In the genomic region with DNA sequence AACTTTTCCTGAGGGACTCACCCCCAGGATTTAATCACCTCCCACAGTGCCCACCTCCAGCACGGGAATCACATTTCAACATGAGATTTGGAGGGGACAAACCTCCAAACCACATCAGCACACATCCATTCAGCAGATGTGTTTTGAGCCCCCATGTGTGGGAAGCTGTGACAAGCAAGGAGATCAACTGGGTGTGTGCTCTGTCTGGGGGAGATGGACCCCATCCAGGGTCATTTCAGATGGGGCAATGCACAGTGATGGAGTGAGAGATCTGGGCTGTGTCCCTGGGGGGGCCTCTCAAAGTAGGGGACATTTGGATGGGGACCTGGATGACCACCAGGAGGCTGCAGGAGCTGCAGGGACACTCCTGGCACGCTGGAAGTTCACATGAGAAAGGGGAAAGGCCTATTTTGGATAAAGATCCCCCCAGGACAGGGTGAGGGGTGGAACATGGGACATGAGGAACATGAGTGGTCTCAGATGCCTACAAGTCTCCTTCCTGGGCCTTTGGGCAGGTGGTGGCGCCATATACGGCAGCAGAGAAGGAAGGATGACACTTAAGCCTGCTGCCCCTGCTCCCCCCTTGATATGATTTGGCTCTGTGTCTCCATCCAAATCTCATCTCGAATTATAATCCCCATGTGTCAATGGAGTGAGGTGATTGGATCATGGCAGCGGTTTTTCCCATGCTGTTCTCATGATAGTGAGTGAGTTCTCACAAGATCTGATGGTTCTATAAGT, we compare ENCODE assay signal across 21 cellular contexts. TPM values are rescaled to one million over a fixed set of nuclear protein-coding genes. Genes with fewer than 3 reads are reported as not detected.
DNase-seq lines count a peak whose midpoint lies in the region; ATAC-seq and TF ChIP-seq lines count a peak whose summit lies in the region.
"Had no signal": no experiment of that assay in that cellular context is flagged by ENCODE, and none has a peak within 500 bp of the region (broad histone marks: within the 10 kb centered on the region; RNA-seq: fewer than 3 reads in every experiment).

No MANE protein-coding gene starts in this region.

- no peak overlapping the region for H3K9ac ChIP-seq in PC-3 (ENCODE audit: low read length)
- no peak overlapping the region for H3K9ac ChIP-seq in Karpas-422 (ENCODE audit: low read length)
- H3K9ac ChIP-seq: GM23248 had no signal

- H3F3A ChIP-seq in GM23338 (replicated peaks; ENCODE audit: low read depth): no peaks in the 10 kb centered on the region
- no peaks in the 10 kb centered on the region for H3F3A ChIP-seq in PC-3 (ENCODE audit: low read length, unreplicated experiment)

- peak overlapping the region; percentile 11; the same call in 1 of the 2 replicates for H2AFZ ChIP-seq in GM23338
- H2AFZ ChIP-seq in PC-3 (ENCODE audit: low read length): no peak overlapping the region
- H2AFZ ChIP-seq in Karpas-422 (ENCODE audit: low read length): no peak overlapping the region

- CTCF ChIA-PET in PC-3 (lab: Charles Lee): no interaction called here

- no peaks in the 10 kb centered on the region for H3K4me1 ChIP-seq in GM23338 (ENCODE audit: insufficient read depth)
- no peaks in the 10 kb centered on the region for H3K4me1 ChIP-seq in PC-3 (ENCODE audit: insufficient read depth, low read length)
- peaks cover 16% of the 10 kb centered on the region for H3K4me1 ChIP-seq in Karpas-422 (ENCODE audit: low read length)
- H3K4me1 ChIP-seq in left ventricle myocardium inferior: peaks cover 4% of the 10 kb centered on the region
- H3K4me1 ChIP-seq: BE2C, HAP-1, Peyer's patch had no signal

- H3K4me3 Mint-ChIP-seq in GM23338: no peak overlapping the region
- no peak overlapping the region for H3K4me3 Mint-ChIP-seq in type B pancreatic cell
- H3K4me3 Mint-ChIP-seq: T-helper 2 cell treated with Interferon-gamma antibody and Interleukin-4, amounts not matched to agents 5 μg/mL and 100 μg/mL, for 36 hours had no signal

- TF ChIP-seq CTCF in GM23338 (conservative IDR thresholded peaks at IDR 0.05; ENCODE audit: low read depth in 2 of 2): peak in 1 of 2 experiments; percentile 7; a peak in 1 of 4 replicates
- TF ChIP-seq CTCF in PC-3 (conservative IDR thresholded peaks at IDR 0.05; ENCODE audit: low read depth, low read length): 0 out of 2 replicates have a peak, but pooled peaks have one; percentile 23
- peak; percentile 16 for TF ChIP-seq CTCF in type B pancreatic cell (conservative IDR thresholded peaks at IDR 0.05)
- TF ChIP-seq CTCF in left ventricle myocardium inferior (IDR thresholded peaks at IDR 0.05; ENCODE audit: borderline replicate concordance): no peak

- no peaks in the 10 kb centered on the region; the same call in 2 of the 3 replicates for H3K4me1 Mint-ChIP-seq in GM23338
- H3K4me1 Mint-ChIP-seq in type B pancreatic cell (ENCODE audit: unreplicated experiment): peaks cover 6% of the 10 kb centered on the region

- no peaks in the 10 kb centered on the region for H3K36me3 Mint-ChIP-seq in GM23338 (ENCODE audit: low read depth)
- H3K36me3 Mint-ChIP-seq in type B pancreatic cell: no peaks in the 10 kb centered on the region

- H3K4me3 ChIP-seq in GM23338 (no peak overlapping the region), PC-3 (ENCODE audit: low read length) (no peak overlapping the region), Karpas-422 (ENCODE audit: low read length) (no peak overlapping the region), left ventricle myocardium inferior (no peak overlapping the region)
- H3K4me3 ChIP-seq: GM23248, HAP-1, Peyer's patch had no signal

- ATAC-seq in GM23338 (no peak), PC-3 (no peak)

- no TSS peak for BruUV-seq in PC-3 (replicated peaks; lab: Mats Ljungman, UMichigan)

- POLR2A ChIA-PET in PC-3 (lab: Charles Lee; ENCODE audit: unreplicated experiment): no interaction called here

- no peaks in the 10 kb centered on the region for H4K20me1 ChIP-seq in GM23338 (replicated peaks; ENCODE audit: insufficient read depth)
- no peaks in the 10 kb centered on the region for H4K20me1 ChIP-seq in PC-3 (ENCODE audit: low read length)
- 0 out of 2 replicates have a peak, but pooled peaks cover 4% of the 10 kb centered on the region for H4K20me1 ChIP-seq in Karpas-422 (ENCODE audit: insufficient read depth, low read depth, low read length)

- H3K27me3 Mint-ChIP-seq in GM23338 (ENCODE audit: insufficient read depth, low read depth, poor library complexity) (no peaks in the 10 kb centered on the region), type B pancreatic cell (no peaks in the 10 kb centered on the region)

- H3K9me2 ChIP-seq in GM23338 (ENCODE audit: insufficient read depth) (no peaks in the 10 kb centered on the region), PC-3 (replicated peaks; ENCODE audit: low read length) (no peaks in the 10 kb centered on the region), Karpas-422 (replicated peaks; ENCODE audit: insufficient read depth, low read length) (no peaks in the 10 kb centered on the region)

- H3K27ac ChIP-seq in GM23338 (ENCODE audit: low read depth): no peak overlapping the region
- H3K27ac ChIP-seq in PC-3 (ENCODE audit: low read length): no peak overlapping the region
- no peak overlapping the region for H3K27ac ChIP-seq in Karpas-422 (ENCODE audit: low read length)
- H3K27ac ChIP-seq in left ventricle myocardium inferior (replicated peaks): no peak overlapping the region
- H3K27ac ChIP-seq: GM23248, Peyer's patch had no signal

- H3K27me3 ChIP-seq in GM23338 (ENCODE audit: insufficient read depth) (no peaks in the 10 kb centered on the region), PC-3 (ENCODE audit: low read length) (0 out of 2 replicates have a peak, but pooled peaks cover 9% of the 10 kb centered on the region), Karpas-422 (ENCODE audit: low read length) (no peaks in the 10 kb centered on the region), left ventricle myocardium inferior (ENCODE audit: low read depth) (peaks cover 22% of the 10 kb centered on the region)
- H3K27me3 ChIP-seq: Peyer's patch had no signal

- H3K36me3 ChIP-seq in GM23338 (ENCODE audit: insufficient read depth): no peaks in the 10 kb centered on the region
- H3K36me3 ChIP-seq in PC-3 (ENCODE audit: low read depth, low read length): no peaks in the 10 kb centered on the region
- H3K36me3 ChIP-seq in Karpas-422 (ENCODE audit: insufficient read depth, low read length): no peaks in the 10 kb centered on the region
- no peaks in the 10 kb centered on the region for H3K36me3 ChIP-seq in left ventricle myocardium inferior
- H3K36me3 ChIP-seq: BE2C, HAP-1, Peyer's patch had no signal

- no peak overlapping the region for H3K4me2 ChIP-seq in GM23338
- no peak overlapping the region for H3K4me2 ChIP-seq in PC-3 (ENCODE audit: low read length)
- H3K4me2 ChIP-seq in Karpas-422 (ENCODE audit: low read depth, low read length, poor library complexity, severe bottlenecking): no peak overlapping the region

- H3K9me3 ChIP-seq in PC-3 (ENCODE audit: low read length) (no peaks in the 10 kb centered on the region), Karpas-422 (ENCODE audit: low read length) (no peaks in the 10 kb centered on the region), left ventricle myocardium inferior (replicated peaks) (no peaks in the 10 kb centered on the region)
- H3K9me3 ChIP-seq: BE2C, HAP-1, Peyer's patch had no signal

- H3K79me2 ChIP-seq in GM23338 (replicated peaks; ENCODE audit: insufficient read depth) (no peaks in the 10 kb centered on the region), PC-3 (ENCODE audit: low read length) (no peaks in the 10 kb centered on the region), Karpas-422 (ENCODE audit: low read length) (no peaks in the 10 kb centered on the region)

- intact Hi-C loops in PC-3 (cut with micrococcal nuclease) (loop anchor here (2.0 to 10.0 kb wide), 3 partner anchors 196 to 392 kb away; no protein-coding TSS in a partner anchor), left ventricle myocardium inferior (cut with micrococcal nuclease) (loop anchor here (10.0 kb wide), 1 partner anchor 396 kb away; no protein-coding TSS in a partner anchor)

- H3K27ac Mint-ChIP-seq in GM23338: no peak overlapping the region
- no peak overlapping the region for H3K27ac Mint-ChIP-seq in type B pancreatic cell
- H3K27ac Mint-ChIP-seq: T-helper 2 cell treated with Interferon-gamma antibody and Interleukin-4, amounts not matched to agents 5 μg/mL and 100 μg/mL, for 36 hours had no signal

- no peak for DNase-seq in GM23338 (ENCODE audit: low spot score)
- DNase-seq in NCI-H524 (lab: John Stamatoyannopoulos, UW): peak; percentile 80 to 94
- DNase-seq in PC-3: no peak
- DNase-seq in type B pancreatic cell (ENCODE audit: extremely low spot score, unreplicated experiment): no peak
- no peak for DNase-seq in Karpas-422
- DNase-seq in HCEC 1CT: no peak
- no peak for DNase-seq in left ventricle myocardium inferior
- DNase-seq: BE2C, DMS79 treated with DMSO at 0.1 percent for 48 hours, GM23248, Kasumi-1, NCI-H1417 treated with DMSO at 0.1 percent for 48 hours, NCI-H187, NCI-H2107, NCI-H510A, NCI-H774, Peyer's patch had no signal

- H3K9me3 Mint-ChIP-seq in GM23338 (no peaks in the 10 kb centered on the region), type B pancreatic cell (no peaks in the 10 kb centered on the region)
- H3K9me3 Mint-ChIP-seq: T-helper 2 cell treated with Interferon-gamma antibody and Interleukin-4, amounts not matched to agents 5 μg/mL and 100 μg/mL, for 36 hours had no signal

TF ChIP-seq in GM23338, 12 proteins besides CTCF, POLR2A, EP300 and RAD21 (continues in another document):
- TF ChIP-seq, protein P1, sequence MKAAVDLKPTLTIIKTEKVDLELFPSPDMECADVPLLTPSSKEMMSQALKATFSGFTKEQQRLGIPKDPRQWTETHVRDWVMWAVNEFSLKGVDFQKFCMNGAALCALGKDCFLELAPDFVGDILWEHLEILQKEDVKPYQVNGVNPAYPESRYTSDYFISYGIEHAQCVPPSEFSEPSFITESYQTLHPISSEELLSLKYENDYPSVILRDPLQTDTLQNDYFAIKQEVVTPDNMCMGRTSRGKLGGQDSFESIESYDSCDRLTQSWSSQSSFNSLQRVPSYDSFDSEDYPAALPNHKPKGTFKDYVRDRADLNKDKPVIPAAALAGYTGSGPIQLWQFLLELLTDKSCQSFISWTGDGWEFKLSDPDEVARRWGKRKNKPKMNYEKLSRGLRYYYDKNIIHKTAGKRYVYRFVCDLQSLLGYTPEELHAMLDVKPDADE (IDR thresholded peaks at IDR 0.05): no peak
- TF ChIP-seq EZH2 (IDR thresholded peaks at IDR 0.05; ENCODE audit: low read depth, unreplicated experiment) (no peak), CREB1 (CRISPR knock-in tag; IDR thresholded peaks at IDR 0.05; ENCODE audit: low read depth) (no peak)

RNA-seq across cellular contexts. Expression of gene SLC2A10, which starts 49.6 kb away (rescaled TPM):
- total RNA-seq in GM23338 (2014; rRNA removed; shearing (Covaris generic)): 7.9 and 14.6 TPM in 2 replicates
- polyA plus RNA-seq in GM23338 (2016; fragmentation: Nextera tagmentation; extraction: Ambion mirVana): 4.3 and 4.9 TPM in 2 replicates
- total RNA-seq in PC-3 (2014; rRNA removed) (9.6 and 10.8 TPM in 2 replicates), type B pancreatic cell (ENCODE audit: low replicate concordance) (12.3 and 15.8 TPM in 2 replicates), left ventricle myocardium inferior (2.8 TPM)
- total RNA-seq in Karpas-422 (2014; rRNA removed; shearing (Covaris generic); ENCODE audit: low replicate concordance): not detected in 2 replicates
- total RNA-seq: A673, MCF 10A had no signal

Comparison
In these comparisons a context has a peak if more than half of its experiments do, and no peak if none do; other contexts are left out.
1. DNase-seq: peak in NCI-H524 (2 of 2); none in GM23338 (single experiment), PC-3 (single experiment), type B pancreatic cell (single experiment), Karpas-422 (single experiment), HCEC 1CT (single experiment) and left ventricle myocardium inferior (single experiment).